25 cellular contexts compared by ENCODE assay signal in the genomic region with DNA sequence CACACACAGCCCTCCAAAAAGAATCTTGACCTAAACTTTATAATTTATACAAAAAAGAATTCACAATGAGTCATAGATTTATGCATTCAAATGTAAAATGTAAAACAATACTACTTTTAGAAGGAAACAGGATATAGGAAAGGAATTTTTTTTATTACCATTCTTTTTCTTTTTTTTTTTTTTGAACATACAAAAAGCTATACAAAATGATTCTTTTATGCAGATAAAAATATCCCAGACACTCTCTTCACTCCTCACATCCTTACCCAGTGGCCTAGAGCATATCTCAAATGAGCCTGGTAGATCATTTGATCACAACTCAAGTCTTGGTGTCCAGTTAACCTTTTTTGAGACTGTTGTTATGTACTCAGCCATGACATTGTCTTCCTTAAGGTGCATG.
DNase-seq lines count a peak whose midpoint lies in the region; FAIRE-seq and TF ChIP-seq lines count a peak whose summit lies in the region.
"Had no signal": no experiment of that assay in that cellular context is flagged by ENCODE, and none has a peak within 500 bp of the region (broad histone marks: within the 10 kb centered on the region; RNA-seq: fewer than 3 reads in every experiment).

No MANE protein-coding gene starts in this region.

- H3K27me3 ChIP-seq in osteoblast (ENCODE audit: insufficient read depth, low read length) (no peaks in the 10 kb centered on the region), spleen (replicated peaks in 1 of 7) (no peaks in the 10 kb centered on the region)
- H3K27me3 ChIP-seq: BE2C; BLaER1 treated with 17β-estradiol and CSF1 and Interleukin-3, amounts not matched to agents 10 nM and 100 nM had no signal

- H3K4me3 ChIP-seq in osteoblast (ENCODE audit: insufficient read depth, low read length) = no peak overlapping the region
- H3K4me3 ChIP-seq in spleen = no peak overlapping the region
- H3K4me3 ChIP-seq: A549; BLaER1 treated with 17β-estradiol and CSF1 and Interleukin-3, amounts not matched to agents 10 nM and 100 nM; GM12878; GM23248 had no signal

- H3K79me2 ChIP-seq in osteoblast (ENCODE audit: insufficient read depth, low read length) = no peaks in the 10 kb centered on the region

- H2AFZ ChIP-seq in osteoblast (ENCODE audit: low read length) = no peak overlapping the region
- H2AFZ ChIP-seq: GM23248 had no signal

- in situ Hi-C loops in SK-MEL-5 (cut with HindIII; ENCODE audit: low pct_unique_long_range_greater_than_20kb, low sequenced_read_pairs) = no loop called here

- TF ChIP-seq CTCF in osteoblast (IDR thresholded peaks at IDR 0.05; ENCODE audit: extremely low read depth, low read depth, low read length) (no peak), spleen (IDR thresholded peaks at IDR 0.05 in 8 of 11, conservative IDR thresholded peaks at IDR 0.05 in 3 of 11) (no peak)

- H4K20me1 ChIP-seq in osteoblast (ENCODE audit: insufficient read depth, low read length) = no peaks in the 10 kb centered on the region
- H4K20me1 ChIP-seq: BLaER1 treated with 17β-estradiol and CSF1 and Interleukin-3, amounts not matched to agents 10 nM and 100 nM had no signal

- H3K9me3 ChIP-seq in osteoblast (ENCODE audit: low read depth, low read length) = peaks cover 3% of the 10 kb centered on the region
- H3K9me3 ChIP-seq in spleen = peaks cover 0 to 31% (median 20%) of the 10 kb centered on the region in 8 donors
- H3K9me3 ChIP-seq: BE2C, Caco-2 had no signal

- DNase-seq in SK-MEL-5 (ENCODE audit: low read depth, low spot score) (peak; percentile 6), frontal cortex (ENCODE audit: low spot score in 2 of 2) (no peak), osteoblast (ENCODE audit: insufficient read length, low spot score, missing footprints) (peak; percentile 39), HCEC 1CT (no peak), NCI-H2029 treated with DMSO at 0.1 percent for 48 hours (lab: John Stamatoyannopoulos, UW) (no peak), spleen (no peak)
- DNase-seq: ACHN; AML-193; BE2C; Caco-2; CD4-positive, alpha-beta T cell; DMS 273 treated with DMSO at 0.1 percent for 48 hours; DMS79; EL; GDM1; GM23248; H7 had no signal

- peak; percentile 27 for FAIRE-seq in A204.1 (lab: Jason Lieb, UNC)
- peak; percentile 24 for FAIRE-seq in frontal cortex (lab: Jason Lieb, UNC)
- FAIRE-seq: A549, D721Med, GM12878, GM19239, H1 had no signal

- intact Hi-C loops in spleen (cut with DNase I; ENCODE audit: low total_unique reads) = no loop called here

- H3K27ac ChIP-seq in osteoblast (ENCODE audit: low read depth, low read length) (no peak overlapping the region), spleen (no peak overlapping the region)
- H3K27ac ChIP-seq: 22Rv1; A549; BLaER1 treated with 17β-estradiol and CSF1 and Interleukin-3, amounts not matched to agents 10 nM and 100 nM; GM23248 had no signal

- H3K4me2 ChIP-seq in osteoblast (ENCODE audit: insufficient read depth, low read length) = no peak overlapping the region
- H3K4me2 ChIP-seq: A549; BLaER1 treated with 17β-estradiol and CSF1 and Interleukin-3, amounts not matched to agents 10 nM and 100 nM had no signal

- TF ChIP-seq POLR2A in spleen (IDR thresholded peaks at IDR 0.05) = no peak

- H3K36me3 ChIP-seq in osteoblast (ENCODE audit: insufficient read depth, low read length) (no peaks in the 10 kb centered on the region), spleen (no peaks in the 10 kb centered on the region)
- H3K36me3 ChIP-seq: BE2C; BLaER1 treated with 17β-estradiol and CSF1 and Interleukin-3, amounts not matched to agents 10 nM and 100 nM had no signal

- no peaks in the 10 kb centered on the region for H3K4me1 ChIP-seq in osteoblast (ENCODE audit: insufficient read depth, low read length)
- H3K4me1 ChIP-seq in spleen = no peaks in the 10 kb centered on the region
- H3K4me1 ChIP-seq: A549; BE2C; BLaER1 treated with 17β-estradiol and CSF1 and Interleukin-3, amounts not matched to agents 10 nM and 100 nM; Caco-2 had no signal

Comparison
In these comparisons a context has a peak if more than half of its experiments do, and no peak if none do; other contexts are left out.
1. DNase-seq: peak in SK-MEL-5 (single experiment) and osteoblast (single experiment); none in frontal cortex (0 of 2), HCEC 1CT (single experiment), NCI-H2029 treated with DMSO at 0.1 percent for 48 hours (single experiment) and spleen (single experiment).